In genomic region chr12:40945772-40946171, GRCh38 we compare ENCODE assay signal across 20 cellular contexts.
"Had no signal": no experiment of that assay in that cellular context is flagged by ENCODE, and none has a peak within 500 bp of the region (broad histone marks: within the 10 kb centered on the region; RNA-seq: fewer than 3 reads in every experiment).

No MANE protein-coding gene starts in this region.

- H3K4me3 ChIP-seq: SJSA1 had no signal

- H3K27ac ChIP-seq: SJSA1 had no signal

- DNase-seq: IMR-90, Kasumi-1, KG1, NCI-H1092, NCI-H1105 treated with DMSO at 0.1 percent for 48 hours, NCI-H1417 treated with DMSO at 0.1 percent for 48 hours, NCI-H146, NCI-H1694 treated with DMSO at 0.1 percent for 48 hours, NCI-H1930, NCI-H2081, NCI-H2107, NCI-H2227 treated with DMSO at 0.1 percent for 48 hours, NCI-H524 treated with DMSO at 0.1 percent for 48 hours, Right ventricle myocardium superior, RPMI8226, SIG-M5, SW 1271, T-cell had no signal

- H3K36me3 ChIP-seq: SJSA1 had no signal

- H3K9me3 ChIP-seq: SJSA1 had no signal

- H3K4me1 ChIP-seq: SJSA1 had no signal

- ATAC-seq: HepG2, T-cell had no signal

- H3K27me3 ChIP-seq: SJSA1 had no signal
